1 cellular context compared by ENCODE assay signal in the genomic region with DNA sequence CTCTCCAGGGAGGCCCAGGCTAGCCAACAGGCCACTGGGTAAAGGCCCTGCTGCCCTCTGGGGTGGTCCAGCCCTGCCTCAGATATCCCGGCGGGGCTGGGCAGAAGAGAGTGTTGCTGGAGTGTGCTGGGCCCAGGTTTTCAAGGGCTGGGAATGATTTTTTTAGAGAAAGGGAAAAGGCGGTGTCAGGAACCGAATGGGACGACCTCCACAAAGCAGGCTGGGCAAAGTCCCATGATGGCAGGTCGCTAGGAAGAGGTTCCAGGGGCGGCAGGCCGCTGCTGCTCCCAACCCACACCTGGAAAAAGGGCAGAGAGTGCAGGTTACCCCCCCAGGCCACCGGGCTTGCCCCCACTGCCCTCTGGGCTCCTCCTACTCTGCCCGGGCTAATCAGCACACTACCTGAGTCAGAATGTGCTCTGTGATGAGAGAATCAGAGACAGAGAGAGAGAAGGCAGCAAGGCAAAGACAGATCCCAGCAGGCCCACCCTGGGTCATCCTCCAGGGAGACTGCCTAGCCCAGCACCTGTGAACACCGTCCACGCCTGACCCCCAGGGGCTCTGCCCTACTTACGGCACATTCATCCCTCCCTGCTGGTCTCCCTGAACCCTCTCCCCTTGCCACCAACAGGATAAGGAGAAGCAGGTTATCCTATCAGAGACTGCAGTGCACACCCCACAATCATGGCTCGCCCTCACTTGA.
TF ChIP-seq lines count a peak whose summit lies in the region.

No MANE protein-coding gene starts in this region.

TF ChIP-seq in GM23338, 12 proteins besides CTCF, POLR2A, EP300 and RAD21 (continued from another document):
- TF ChIP-seq, protein P1, sequence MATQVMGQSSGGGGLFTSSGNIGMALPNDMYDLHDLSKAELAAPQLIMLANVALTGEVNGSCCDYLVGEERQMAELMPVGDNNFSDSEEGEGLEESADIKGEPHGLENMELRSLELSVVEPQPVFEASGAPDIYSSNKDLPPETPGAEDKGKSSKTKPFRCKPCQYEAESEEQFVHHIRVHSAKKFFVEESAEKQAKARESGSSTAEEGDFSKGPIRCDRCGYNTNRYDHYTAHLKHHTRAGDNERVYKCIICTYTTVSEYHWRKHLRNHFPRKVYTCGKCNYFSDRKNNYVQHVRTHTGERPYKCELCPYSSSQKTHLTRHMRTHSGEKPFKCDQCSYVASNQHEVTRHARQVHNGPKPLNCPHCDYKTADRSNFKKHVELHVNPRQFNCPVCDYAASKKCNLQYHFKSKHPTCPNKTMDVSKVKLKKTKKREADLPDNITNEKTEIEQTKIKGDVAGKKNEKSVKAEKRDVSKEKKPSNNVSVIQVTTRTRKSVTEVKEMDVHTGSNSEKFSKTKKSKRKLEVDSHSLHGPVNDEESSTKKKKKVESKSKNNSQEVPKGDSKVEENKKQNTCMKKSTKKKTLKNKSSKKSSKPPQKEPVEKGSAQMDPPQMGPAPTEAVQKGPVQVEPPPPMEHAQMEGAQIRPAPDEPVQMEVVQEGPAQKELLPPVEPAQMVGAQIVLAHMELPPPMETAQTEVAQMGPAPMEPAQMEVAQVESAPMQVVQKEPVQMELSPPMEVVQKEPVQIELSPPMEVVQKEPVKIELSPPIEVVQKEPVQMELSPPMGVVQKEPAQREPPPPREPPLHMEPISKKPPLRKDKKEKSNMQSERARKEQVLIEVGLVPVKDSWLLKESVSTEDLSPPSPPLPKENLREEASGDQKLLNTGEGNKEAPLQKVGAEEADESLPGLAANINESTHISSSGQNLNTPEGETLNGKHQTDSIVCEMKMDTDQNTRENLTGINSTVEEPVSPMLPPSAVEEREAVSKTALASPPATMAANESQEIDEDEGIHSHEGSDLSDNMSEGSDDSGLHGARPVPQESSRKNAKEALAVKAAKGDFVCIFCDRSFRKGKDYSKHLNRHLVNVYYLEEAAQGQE (IDR thresholded peaks at IDR 0.05; ENCODE audit: unreplicated experiment), result no peak
- no peak for TF ChIP-seq NANOG (IDR thresholded peaks at IDR 0.05; ENCODE audit: borderline replicate concordance)
- no peak for TF ChIP-seq EZH2phosphoT487 (IDR thresholded peaks at IDR 0.05; ENCODE audit: unreplicated experiment)
- TF ChIP-seq EZH2 (IDR thresholded peaks at IDR 0.05; ENCODE audit: low read depth, unreplicated experiment), result no peak
- TF ChIP-seq, protein P2, sequence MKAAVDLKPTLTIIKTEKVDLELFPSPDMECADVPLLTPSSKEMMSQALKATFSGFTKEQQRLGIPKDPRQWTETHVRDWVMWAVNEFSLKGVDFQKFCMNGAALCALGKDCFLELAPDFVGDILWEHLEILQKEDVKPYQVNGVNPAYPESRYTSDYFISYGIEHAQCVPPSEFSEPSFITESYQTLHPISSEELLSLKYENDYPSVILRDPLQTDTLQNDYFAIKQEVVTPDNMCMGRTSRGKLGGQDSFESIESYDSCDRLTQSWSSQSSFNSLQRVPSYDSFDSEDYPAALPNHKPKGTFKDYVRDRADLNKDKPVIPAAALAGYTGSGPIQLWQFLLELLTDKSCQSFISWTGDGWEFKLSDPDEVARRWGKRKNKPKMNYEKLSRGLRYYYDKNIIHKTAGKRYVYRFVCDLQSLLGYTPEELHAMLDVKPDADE (IDR thresholded peaks at IDR 0.05), result no peak
- TF ChIP-seq, protein P3, sequence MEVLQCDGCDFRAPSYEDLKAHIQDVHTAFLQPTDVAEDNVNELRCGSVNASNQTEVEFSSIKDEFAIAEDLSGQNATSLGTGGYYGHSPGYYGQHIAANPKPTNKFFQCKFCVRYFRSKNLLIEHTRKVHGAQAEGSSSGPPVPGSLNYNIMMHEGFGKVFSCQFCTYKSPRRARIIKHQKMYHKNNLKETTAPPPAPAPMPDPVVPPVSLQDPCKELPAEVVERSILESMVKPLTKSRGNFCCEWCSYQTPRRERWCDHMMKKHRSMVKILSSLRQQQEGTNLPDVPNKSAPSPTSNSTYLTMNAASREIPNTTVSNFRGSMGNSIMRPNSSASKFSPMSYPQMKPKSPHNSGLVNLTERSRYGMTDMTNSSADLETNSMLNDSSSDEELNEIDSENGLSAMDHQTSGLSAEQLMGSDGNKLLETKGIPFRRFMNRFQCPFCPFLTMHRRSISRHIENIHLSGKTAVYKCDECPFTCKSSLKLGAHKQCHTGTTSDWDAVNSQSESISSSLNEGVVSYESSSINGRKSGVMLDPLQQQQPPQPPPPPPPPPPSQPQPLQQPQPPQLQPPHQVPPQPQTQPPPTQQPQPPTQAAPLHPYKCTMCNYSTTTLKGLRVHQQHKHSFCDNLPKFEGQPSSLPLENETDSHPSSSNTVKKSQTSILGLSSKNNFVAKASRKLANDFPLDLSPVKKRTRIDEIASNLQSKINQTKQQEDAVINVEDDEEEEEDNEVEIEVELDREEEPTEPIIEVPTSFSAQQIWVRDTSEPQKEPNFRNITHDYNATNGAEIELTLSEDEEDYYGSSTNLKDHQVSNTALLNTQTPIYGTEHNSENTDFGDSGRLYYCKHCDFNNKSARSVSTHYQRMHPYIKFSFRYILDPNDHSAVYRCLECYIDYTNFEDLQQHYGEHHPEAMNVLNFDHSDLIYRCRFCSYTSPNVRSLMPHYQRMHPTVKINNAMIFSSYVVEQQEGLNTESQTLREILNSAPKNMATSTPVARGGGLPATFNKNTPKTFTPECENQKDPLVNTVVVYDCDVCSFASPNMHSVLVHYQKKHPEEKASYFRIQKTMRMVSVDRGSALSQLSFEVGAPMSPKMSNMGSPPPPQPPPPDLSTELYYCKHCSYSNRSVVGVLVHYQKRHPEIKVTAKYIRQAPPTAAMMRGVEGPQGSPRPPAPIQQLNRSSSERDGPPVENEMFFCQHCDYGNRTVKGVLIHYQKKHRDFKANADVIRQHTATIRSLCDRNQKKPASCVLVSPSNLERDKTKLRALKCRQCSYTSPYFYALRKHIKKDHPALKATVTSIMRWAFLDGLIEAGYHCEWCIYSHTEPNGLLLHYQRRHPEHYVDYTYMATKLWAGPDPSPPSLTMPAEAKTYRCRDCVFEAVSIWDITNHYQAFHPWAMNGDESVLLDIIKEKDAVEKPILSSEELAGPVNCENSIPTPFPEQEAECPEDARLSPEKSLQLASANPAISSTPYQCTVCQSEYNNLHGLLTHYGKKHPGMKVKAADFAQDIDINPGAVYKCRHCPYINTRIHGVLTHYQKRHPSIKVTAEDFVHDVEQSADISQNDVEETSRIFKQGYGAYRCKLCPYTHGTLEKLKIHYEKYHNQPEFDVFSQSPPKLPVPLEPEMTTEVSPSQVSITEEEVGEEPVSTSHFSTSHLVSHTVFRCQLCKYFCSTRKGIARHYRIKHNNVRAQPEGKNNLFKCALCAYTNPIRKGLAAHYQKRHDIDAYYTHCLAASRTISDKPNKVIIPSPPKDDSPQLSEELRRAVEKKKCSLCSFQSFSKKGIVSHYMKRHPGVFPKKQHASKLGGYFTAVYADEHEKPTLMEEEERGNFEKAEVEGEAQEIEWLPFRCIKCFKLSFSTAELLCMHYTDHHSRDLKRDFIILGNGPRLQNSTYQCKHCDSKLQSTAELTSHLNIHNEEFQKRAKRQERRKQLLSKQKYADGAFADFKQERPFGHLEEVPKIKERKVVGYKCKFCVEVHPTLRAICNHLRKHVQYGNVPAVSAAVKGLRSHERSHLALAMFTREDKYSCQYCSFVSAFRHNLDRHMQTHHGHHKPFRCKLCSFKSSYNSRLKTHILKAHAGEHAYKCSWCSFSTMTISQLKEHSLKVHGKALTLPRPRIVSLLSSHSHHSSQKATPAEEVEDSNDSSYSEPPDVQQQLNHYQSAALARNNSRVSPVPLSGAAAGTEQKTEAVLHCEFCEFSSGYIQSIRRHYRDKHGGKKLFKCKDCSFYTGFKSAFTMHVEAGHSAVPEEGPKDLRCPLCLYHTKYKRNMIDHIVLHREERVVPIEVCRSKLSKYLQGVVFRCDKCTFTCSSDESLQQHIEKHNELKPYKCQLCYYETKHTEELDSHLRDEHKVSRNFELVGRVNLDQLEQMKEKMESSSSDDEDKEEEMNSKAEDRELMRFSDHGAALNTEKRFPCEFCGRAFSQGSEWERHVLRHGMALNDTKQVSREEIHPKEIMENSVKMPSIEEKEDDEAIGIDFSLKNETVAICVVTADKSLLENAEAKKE (CRISPR knock-in tag; IDR thresholded peaks at IDR 0.05), result no peak
- TF ChIP-seq STAT1 (IDR thresholded peaks at IDR 0.05; ENCODE audit: unreplicated experiment), result no peak
- no peak for TF ChIP-seq JUNB (IDR thresholded peaks at IDR 0.05; ENCODE audit: unreplicated experiment)
- no peak for TF ChIP-seq CREB1 (CRISPR knock-in tag; IDR thresholded peaks at IDR 0.05; ENCODE audit: low read depth)
- no peak for TF ChIP-seq ZNF331 (CRISPR knock-in tag; IDR thresholded peaks at IDR 0.05; ENCODE audit: low read depth)
TF ChIP-seq in GM23338: peak in this region for 0.
